In genomic region chr15:45268135-45268534, GRCh38 we compare ENCODE assay signal across 13 cellular contexts. TPM values are rescaled to one million over a fixed set of nuclear protein-coding genes. Genes with fewer than 3 reads are reported as not detected.
DNase-seq lines count a peak whose midpoint lies in the region; ATAC-seq and TF ChIP-seq lines count a peak whose summit lies in the region.
"Had no signal": no experiment of that assay in that cellular context is flagged by ENCODE, and none has a peak within 500 bp of the region (broad histone marks: within the 10 kb centered on the region; RNA-seq: fewer than 3 reads in every experiment).

No MANE protein-coding gene starts in this region.

- no peak for TF ChIP-seq POLR2A in breast epithelium (IDR thresholded peaks at IDR 0.05)
- TF ChIP-seq POLR2A in transverse colon (IDR thresholded peaks at IDR 0.05) = no peak
- no peak for TF ChIP-seq POLR2A in suprapubic skin (IDR thresholded peaks at IDR 0.05)

- no peak for TF ChIP-seq EP300 in transverse colon (IDR thresholded peaks at IDR 0.05; ENCODE audit: low read depth)
- no peak for TF ChIP-seq EP300 in suprapubic skin (IDR thresholded peaks at IDR 0.05)

- in situ Hi-C loops in transverse colon (cut with MboI; ENCODE audit: low pct_ligation_motif_present in 1 of 4, low pct_unique_long_range_greater_than_20kb in 1 of 4, low sequenced_read_pairs in 3 of 4) = loop anchor here in 1 of 4 donors (10.0 kb wide), 1 partner anchor 53 kb away; no protein-coding TSS in a partner anchor

- DNase-seq in MCF 10A (ENCODE audit: unreplicated experiment) (peak; percentile 13), breast epithelium (ENCODE audit: low spot score in 2 of 2) (no peak), NCI-H69 (lab: John Stamatoyannopoulos, UW) (peak; percentile 40), epithelial cell of esophagus (ENCODE audit: low read depth) (peak; percentile 25), transverse colon (peak; percentile 54), suprapubic skin (ENCODE audit: low spot score in 2 of 2) (no peak)
- DNase-seq: aorta; CD8-positive, alpha-beta memory T cell; NCI-H2107 had no signal

- TF ChIP-seq CTCF in MCF 10A (IDR thresholded peaks at IDR 0.05; ENCODE audit: unreplicated experiment) = no peak
- TF ChIP-seq CTCF in breast epithelium (IDR thresholded peaks at IDR 0.05) = no peak
- peak; percentile 30 for TF ChIP-seq CTCF in epithelial cell of esophagus (IDR thresholded peaks at IDR 0.05; ENCODE audit: insufficient read depth, low read depth, low read length, missing control alignments)
- peak; percentile 8 to 46 (median 19) for TF ChIP-seq CTCF in transverse colon (IDR thresholded peaks at IDR 0.05)
- TF ChIP-seq CTCF in suprapubic skin (IDR thresholded peaks at IDR 0.05) = no peak

- no peaks in the 10 kb centered on the region for H3K4me1 Mint-ChIP-seq in MCF 10A (ENCODE audit: insufficient read depth, unreplicated experiment)
- H3K4me1 Mint-ChIP-seq: CD8-positive, alpha-beta memory T cell had no signal

- H3K36me3 ChIP-seq in breast epithelium (no peaks in the 10 kb centered on the region), transverse colon (no peaks in the 10 kb centered on the region), suprapubic skin (no peaks in the 10 kb centered on the region)

- no peaks in the 10 kb centered on the region for H3K36me3 Mint-ChIP-seq in MCF 10A (ENCODE audit: insufficient read depth, unreplicated experiment)
- H3K36me3 Mint-ChIP-seq: CD8-positive, alpha-beta memory T cell had no signal

- no peak overlapping the region for H3K4me3 Mint-ChIP-seq in MCF 10A (ENCODE audit: unreplicated experiment)
- H3K4me3 Mint-ChIP-seq: CD8-positive, alpha-beta memory T cell had no signal

- H3K27me3 Mint-ChIP-seq in MCF 10A (ENCODE audit: insufficient read depth, unreplicated experiment) = no peaks in the 10 kb centered on the region

- 76% methylated on average over 2 of the region's 2 CpGs; no CpG with 5 or more reads in 1 of the 2 donors for WGBS in transverse colon (ENCODE audit: low coverage in 1 of 2), 2 donors
- WGBS in suprapubic skin = 31% methylated on average over 2 of the region's 2 CpGs

- ATAC-seq in GM21737 (IDR thresholded peaks at IDR 0.05; ENCODE audit: unreplicated experiment) (no peak), GM21381 (IDR thresholded peaks at IDR 0.05; ENCODE audit: unreplicated experiment) (no peak)
- ATAC-seq: SK-N-SH treated with all-trans-retinoic acid at 6 μM for 48 hours had no signal

- POLR2A ChIA-PET in MCF 10A (lab: Yijun Ruan, JAX) = no interaction called here

- BruUV-seq in MCF 10A (replicated peaks; lab: Mats Ljungman, UMichigan) = no TSS peak

- H3K4me3 ChIP-seq in breast epithelium (no peak overlapping the region), epithelial cell of esophagus (ENCODE audit: low read length) (no peak overlapping the region), transverse colon (no peak overlapping the region), suprapubic skin (no peak overlapping the region)

- H3K27me3 ChIP-seq in breast epithelium = no peaks in the 10 kb centered on the region
- H3K27me3 ChIP-seq in transverse colon = no peaks in the 10 kb centered on the region
- H3K27me3 ChIP-seq in suprapubic skin = no peaks in the 10 kb centered on the region

- H3K9me3 ChIP-seq in breast epithelium (no peaks in the 10 kb centered on the region), transverse colon (no peaks in the 10 kb centered on the region), suprapubic skin (no peaks in the 10 kb centered on the region)

- H3K4me1 ChIP-seq in breast epithelium (no peaks in the 10 kb centered on the region), transverse colon (no peaks in the 10 kb centered on the region), suprapubic skin (no peaks in the 10 kb centered on the region)

- no peak overlapping the region for H3K27ac ChIP-seq in breast epithelium
- H3K27ac ChIP-seq in transverse colon = no peak overlapping the region
- no peak overlapping the region for H3K27ac ChIP-seq in suprapubic skin
- H3K27ac ChIP-seq: epithelial cell of prostate had no signal

- intact Hi-C loops in MCF 10A (cut with micrococcal nuclease) = loop anchor here (2.0 kb wide), 1 partner anchor 63 kb away; no protein-coding TSS in a partner anchor
- intact Hi-C loops in breast epithelium (cut with DNase I; ENCODE audit: low total_unique reads) = no loop called here
- intact Hi-C loops in transverse colon (cut with DNase I; ENCODE audit: low total_unique reads) = no loop called here

- H3K27ac Mint-ChIP-seq in MCF 10A (ENCODE audit: low read depth, unreplicated experiment) = no peak overlapping the region
- H3K27ac Mint-ChIP-seq: CD8-positive, alpha-beta memory T cell had no signal

- no peaks in the 10 kb centered on the region for H3K9me3 Mint-ChIP-seq in MCF 10A (ENCODE audit: unreplicated experiment)
- H3K9me3 Mint-ChIP-seq: CD8-positive, alpha-beta memory T cell had no signal

- CTCF ChIA-PET in MCF 10A (lab: Yijun Ruan, JAX) = interaction anchor here (1.0 kb wide), 1 partner anchor 62 kb away, joined by 4 read pairs; no protein-coding TSS in a partner anchor

RNA-seq across cellular contexts. Expression of gene SLC28A2, which starts 16.1 kb away (rescaled TPM):
- total RNA-seq in MCF 10A (2022) (not detected in 2 replicates), breast epithelium (not detected), transverse colon (10 to 100 TPM in 1 of 4 donors, 1 to 10 TPM in 2, under 1 TPM in 1; 0.37 to 11.1 (median 5.1) TPM), suprapubic skin (not detected)
- total RNA-seq: aorta; CD8-positive, alpha-beta memory T cell had no signal

Comparison
In these comparisons a context has a peak if more than half of its experiments do, and no peak if none do; other contexts are left out.
1. DNase-seq: peak in MCF 10A (single experiment), NCI-H69 (single experiment), epithelial cell of esophagus (single experiment) and transverse colon (single experiment); none in breast epithelium (0 of 2) and suprapubic skin (0 of 2).
2. CTCF ChIP-seq: peak in epithelial cell of esophagus (single experiment) and transverse colon (5 of 5); none in MCF 10A (single experiment), breast epithelium (0 of 3) and suprapubic skin (0 of 2).